In the genomic region with DNA sequence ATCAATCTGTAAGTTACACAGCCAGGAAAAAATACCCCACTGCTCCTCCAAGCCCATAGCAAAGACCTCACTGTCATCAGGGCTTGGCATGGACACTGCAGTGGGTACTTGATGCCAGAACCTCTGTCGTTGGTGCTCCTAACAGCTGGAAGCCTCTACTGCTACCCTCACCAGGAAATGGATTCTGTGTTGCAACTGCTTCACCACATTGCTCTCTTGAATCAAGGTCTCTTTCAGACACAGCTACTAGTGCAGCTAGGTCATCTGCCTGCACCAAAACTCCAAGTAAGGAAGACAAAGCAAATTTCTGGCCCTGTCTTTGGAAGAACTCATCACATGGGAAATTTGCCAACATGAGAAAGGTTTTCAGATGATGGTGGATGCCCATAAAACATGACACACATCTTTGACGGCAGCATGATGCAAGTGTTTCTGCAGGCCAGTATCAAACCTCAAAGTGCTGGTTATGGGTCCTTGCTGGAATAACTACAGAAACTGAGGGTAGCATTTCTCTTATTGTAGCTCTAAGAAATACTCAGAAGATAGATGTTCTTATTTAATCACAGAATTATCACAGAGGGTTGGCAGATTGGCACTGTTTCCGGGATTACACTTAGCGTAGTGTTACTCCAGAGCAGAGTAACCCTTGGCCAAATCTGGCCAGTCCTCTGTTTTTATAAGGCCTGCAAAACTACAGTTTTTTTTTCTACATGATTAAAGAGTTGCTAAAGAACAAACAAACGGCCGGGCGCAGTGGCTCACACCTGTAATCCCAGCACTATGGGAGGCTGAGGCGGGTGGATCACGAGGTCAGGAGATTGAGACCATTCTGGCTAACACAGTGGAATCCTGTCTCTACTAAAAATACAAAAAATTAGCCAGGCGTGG, we compare ENCODE assay signal across 1 cellular context.
TF ChIP-seq lines count a peak whose summit lies in the region.

No MANE protein-coding gene starts in this region.

TF ChIP-seq in H1, 55 proteins besides CTCF, POLR2A, EP300 and RAD21:
- TF ChIP-seq CBX8 (IDR thresholded peaks at IDR 0.05; ENCODE audit: borderline replicate concordance, low read depth, low read length) (no peak), KDM1A (IDR thresholded peaks at IDR 0.05; ENCODE audit: borderline replicate concordance, low read length) (no peak), SIX5 (IDR thresholded peaks at IDR 0.05; ENCODE audit: low read depth, low read length) (no peak), NANOG (IDR thresholded peaks at IDR 0.05; ENCODE audit: insufficient read depth, low read depth, low read length, poor library complexity, severe bottlenecking) (no peak), YY1 (IDR thresholded peaks at IDR 0.05; ENCODE audit: low read depth, low read length) (no peak), HDAC2 (IDR thresholded peaks at IDR 0.05; ENCODE audit: borderline replicate concordance in 1 of 2, low read depth in 2 of 2, low read length in 2 of 2) (no peak), BCL11A (IDR thresholded peaks at IDR 0.05; ENCODE audit: low read depth in 2 of 2, low read length in 2 of 2) (no peak)
- TF ChIP-seq, protein P1, sequence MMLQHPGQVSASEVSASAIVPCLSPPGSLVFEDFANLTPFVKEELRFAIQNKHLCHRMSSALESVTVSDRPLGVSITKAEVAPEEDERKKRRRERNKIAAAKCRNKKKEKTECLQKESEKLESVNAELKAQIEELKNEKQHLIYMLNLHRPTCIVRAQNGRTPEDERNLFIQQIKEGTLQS (IDR thresholded peaks at IDR 0.05; ENCODE audit: insufficient read depth, low read depth, low read length): no peak
